Comparison of ENCODE assay signal across 1 cellular context in the genomic region with DNA sequence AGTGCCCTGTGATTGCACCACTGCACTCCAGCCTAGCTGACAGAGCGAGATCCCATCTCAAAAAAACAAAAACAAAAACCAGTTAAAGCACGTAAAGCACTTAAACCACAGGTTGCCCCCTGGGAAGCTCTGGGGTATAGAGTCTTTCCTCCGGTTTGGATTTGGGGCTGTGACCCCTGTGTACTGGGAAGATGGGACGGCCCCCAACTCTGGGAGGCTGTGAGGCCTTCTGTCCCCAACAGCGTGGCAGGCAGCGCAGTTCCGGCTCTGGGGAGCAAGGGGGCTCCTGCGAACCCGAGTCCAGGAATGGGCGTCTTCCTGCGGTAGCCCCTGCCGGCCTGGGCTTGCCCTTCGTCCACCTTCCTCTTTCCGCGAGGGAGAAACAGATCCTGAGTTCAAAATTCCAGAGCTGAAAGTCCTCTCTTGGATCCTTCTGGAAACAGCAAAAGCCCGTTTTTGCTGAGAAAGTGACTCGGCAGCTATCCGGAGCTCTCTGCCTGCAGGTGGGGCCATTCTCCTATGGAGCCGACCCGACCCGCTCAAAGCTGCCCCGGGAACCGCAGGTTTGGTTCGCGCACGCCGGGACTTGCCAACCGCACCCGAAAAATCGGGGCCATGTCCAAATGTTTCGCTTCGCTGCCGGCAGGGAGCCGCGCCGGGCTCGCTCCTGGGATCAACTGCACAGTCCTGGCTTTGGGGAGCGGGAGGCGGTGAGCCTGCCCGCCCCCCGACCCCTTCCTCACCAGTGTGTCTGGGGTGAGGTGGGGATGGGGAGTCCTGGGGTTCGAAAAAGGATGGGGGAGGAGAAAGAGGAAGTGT.
A peak's percentile ranks its signal among the peaks of the same experiment; 100 is the strongest.
TF ChIP-seq lines count a peak whose summit lies in the region.

No MANE protein-coding gene starts in this region.

TF ChIP-seq in K562, 482 proteins besides CTCF, POLR2A, EP300 and RAD21 (continued from another document and continues in another):
- TF ChIP-seq TAF1 (IDR thresholded peaks at IDR 0.05; ENCODE audit: control insufficient read depth, extremely low read depth, insufficient read depth, low read length, severe bottlenecking) (peak; percentile 27), EP400 (IDR thresholded peaks at IDR 0.05) (peak; percentile 65; the same call in 1 of the 2 replicates), SAFB2 (IDR thresholded peaks at IDR 0.05; ENCODE audit: borderline replicate concordance, low read depth, low read length, severe bottlenecking) (no peak), SREBF1 (IDR thresholded peaks at IDR 0.05; ENCODE audit: borderline replicate concordance, low read depth, low read length) (no peak), TARDBP (IDR thresholded peaks at IDR 0.05) (no peak), ZBED1 (IDR thresholded peaks at IDR 0.05) (no peak), FOXK2 (conservative IDR thresholded peaks at IDR 0.05 in 1 of 2, IDR thresholded peaks at IDR 0.05 in 1 of 2; ENCODE audit: low read depth in 2 of 2) (no peak), HIVEP1 (CRISPR knock-in tag; IDR thresholded peaks at IDR 0.05) (no peak), FOXA3 (CRISPR knock-in tag; conservative IDR thresholded peaks at IDR 0.05 in 1 of 2, IDR thresholded peaks at IDR 0.05 in 1 of 2) (no peak), TFAM (CRISPR knock-in tag; conservative IDR thresholded peaks at IDR 0.05) (no peak), KDM1A (IDR thresholded peaks at IDR 0.05) (no peak), ZNF445 (CRISPR knock-in tag; IDR thresholded peaks at IDR 0.05; ENCODE audit: low read depth) (no peak), PHF8 (IDR thresholded peaks at IDR 0.05; ENCODE audit: borderline replicate concordance, low read length) (peak; percentile 39; the same call in 1 of the 2 replicates), MAFG (tag; conservative IDR thresholded peaks at IDR 0.05) (0 out of 2 replicates have a peak, but pooled peaks have one; percentile 46), NCOA6 (IDR thresholded peaks at IDR 0.05) (no peak), TCF3 (CRISPR knock-in tag; IDR thresholded peaks at IDR 0.05) (0 out of 2 replicates have a peak, but pooled peaks have one; percentile 14), NBN (IDR thresholded peaks at IDR 0.05; ENCODE audit: low read depth) (no peak), BMI1 (IDR thresholded peaks at IDR 0.05; ENCODE audit: low read length) (no peak), GABPB1 (CRISPR knock-in tag; IDR thresholded peaks at IDR 0.05) (peak; percentile 62), MTF1 (CRISPR knock-in tag; IDR thresholded peaks at IDR 0.05; ENCODE audit: borderline replicate concordance) (no peak), ZNF583 (CRISPR knock-in tag; IDR thresholded peaks at IDR 0.05) (no peak), ETV1 (tag; conservative IDR thresholded peaks at IDR 0.05; ENCODE audit: low read depth) (peak; percentile 61; the same call in 1 of the 2 replicates), KAT8 (IDR thresholded peaks at IDR 0.05; ENCODE audit: low read depth) (no peak), GATAD2A (IDR thresholded peaks at IDR 0.05) (peak; percentile 36; the same call in 1 of the 2 replicates), ZNF561 (CRISPR knock-in tag; conservative IDR thresholded peaks at IDR 0.05) (no peak), MAFF (IDR thresholded peaks at IDR 0.05; ENCODE audit: low read length) (no peak), ZKSCAN8 (CRISPR knock-in tag; IDR thresholded peaks at IDR 0.05) (no peak), TRIM28 (IDR thresholded peaks at IDR 0.05) (no peak), NCOA1 (IDR thresholded peaks at IDR 0.05; ENCODE audit: low read depth) (no peak), KLF6 (CRISPR knock-in tag; IDR thresholded peaks at IDR 0.05; ENCODE audit: borderline replicate concordance) (0 out of 2 replicates have a peak, but pooled peaks have one; percentile 37), HNRNPL (IDR thresholded peaks at IDR 0.05; ENCODE audit: low read depth, low read length) (no peak), COPS2 (conservative IDR thresholded peaks at IDR 0.05) (no peak), XRCC4 (IDR thresholded peaks at IDR 0.05; ENCODE audit: extremely low read depth, insufficient read depth, insufficient read length) (no peak), ETV6 (IDR thresholded peaks at IDR 0.05; ENCODE audit: borderline replicate concordance in 1 of 2, low read depth in 2 of 2, low read length in 1 of 2) (no peak), ETV6 (CRISPR knock-in tag; IDR thresholded peaks at IDR 0.05; ENCODE audit: borderline replicate concordance) (no peak), NR4A1 (CRISPR knock-in tag; IDR thresholded peaks at IDR 0.05) (0 out of 2 replicates have a peak, but pooled peaks have one; percentile 12), NR4A1 (tag; IDR thresholded peaks at IDR 0.05) (peak; percentile 51; the same call in 1 of the 2 replicates), NONO (IDR thresholded peaks at IDR 0.05; ENCODE audit: low read depth in 2 of 2, low read length in 1 of 2) (0 out of 4 replicates have a peak, but pooled peaks of 1 of the 2 experiments have one; percentile 54)
- TF ChIP-seq, protein P1, sequence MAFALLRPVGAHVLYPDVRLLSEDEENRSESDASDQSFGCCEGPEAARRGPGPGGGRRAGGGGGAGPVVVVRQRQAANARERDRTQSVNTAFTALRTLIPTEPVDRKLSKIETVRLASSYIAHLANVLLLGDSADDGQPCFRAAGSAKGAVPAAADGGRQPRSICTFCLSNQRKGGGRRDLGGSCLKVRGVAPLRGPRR (CRISPR knock-in tag; IDR thresholded peaks at IDR 0.05) = no peak
- TF ChIP-seq, protein P2, sequence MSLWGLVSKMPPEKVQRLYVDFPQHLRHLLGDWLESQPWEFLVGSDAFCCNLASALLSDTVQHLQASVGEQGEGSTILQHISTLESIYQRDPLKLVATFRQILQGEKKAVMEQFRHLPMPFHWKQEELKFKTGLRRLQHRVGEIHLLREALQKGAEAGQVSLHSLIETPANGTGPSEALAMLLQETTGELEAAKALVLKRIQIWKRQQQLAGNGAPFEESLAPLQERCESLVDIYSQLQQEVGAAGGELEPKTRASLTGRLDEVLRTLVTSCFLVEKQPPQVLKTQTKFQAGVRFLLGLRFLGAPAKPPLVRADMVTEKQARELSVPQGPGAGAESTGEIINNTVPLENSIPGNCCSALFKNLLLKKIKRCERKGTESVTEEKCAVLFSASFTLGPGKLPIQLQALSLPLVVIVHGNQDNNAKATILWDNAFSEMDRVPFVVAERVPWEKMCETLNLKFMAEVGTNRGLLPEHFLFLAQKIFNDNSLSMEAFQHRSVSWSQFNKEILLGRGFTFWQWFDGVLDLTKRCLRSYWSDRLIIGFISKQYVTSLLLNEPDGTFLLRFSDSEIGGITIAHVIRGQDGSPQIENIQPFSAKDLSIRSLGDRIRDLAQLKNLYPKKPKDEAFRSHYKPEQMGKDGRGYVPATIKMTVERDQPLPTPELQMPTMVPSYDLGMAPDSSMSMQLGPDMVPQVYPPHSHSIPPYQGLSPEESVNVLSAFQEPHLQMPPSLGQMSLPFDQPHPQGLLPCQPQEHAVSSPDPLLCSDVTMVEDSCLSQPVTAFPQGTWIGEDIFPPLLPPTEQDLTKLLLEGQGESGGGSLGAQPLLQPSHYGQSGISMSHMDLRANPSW (CRISPR knock-in tag; IDR thresholded peaks at IDR 0.05) = 0 out of 2 replicates have a peak, but pooled peaks have one; percentile 29
- TF ChIP-seq, protein P3, sequence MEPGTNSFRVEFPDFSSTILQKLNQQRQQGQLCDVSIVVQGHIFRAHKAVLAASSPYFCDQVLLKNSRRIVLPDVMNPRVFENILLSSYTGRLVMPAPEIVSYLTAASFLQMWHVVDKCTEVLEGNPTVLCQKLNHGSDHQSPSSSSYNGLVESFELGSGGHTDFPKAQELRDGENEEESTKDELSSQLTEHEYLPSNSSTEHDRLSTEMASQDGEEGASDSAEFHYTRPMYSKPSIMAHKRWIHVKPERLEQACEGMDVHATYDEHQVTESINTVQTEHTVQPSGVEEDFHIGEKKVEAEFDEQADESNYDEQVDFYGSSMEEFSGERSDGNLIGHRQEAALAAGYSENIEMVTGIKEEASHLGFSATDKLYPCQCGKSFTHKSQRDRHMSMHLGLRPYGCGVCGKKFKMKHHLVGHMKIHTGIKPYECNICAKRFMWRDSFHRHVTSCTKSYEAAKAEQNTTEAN (CRISPR knock-in tag; IDR thresholded peaks at IDR 0.05) = no peak
- TF ChIP-seq, protein P4, sequence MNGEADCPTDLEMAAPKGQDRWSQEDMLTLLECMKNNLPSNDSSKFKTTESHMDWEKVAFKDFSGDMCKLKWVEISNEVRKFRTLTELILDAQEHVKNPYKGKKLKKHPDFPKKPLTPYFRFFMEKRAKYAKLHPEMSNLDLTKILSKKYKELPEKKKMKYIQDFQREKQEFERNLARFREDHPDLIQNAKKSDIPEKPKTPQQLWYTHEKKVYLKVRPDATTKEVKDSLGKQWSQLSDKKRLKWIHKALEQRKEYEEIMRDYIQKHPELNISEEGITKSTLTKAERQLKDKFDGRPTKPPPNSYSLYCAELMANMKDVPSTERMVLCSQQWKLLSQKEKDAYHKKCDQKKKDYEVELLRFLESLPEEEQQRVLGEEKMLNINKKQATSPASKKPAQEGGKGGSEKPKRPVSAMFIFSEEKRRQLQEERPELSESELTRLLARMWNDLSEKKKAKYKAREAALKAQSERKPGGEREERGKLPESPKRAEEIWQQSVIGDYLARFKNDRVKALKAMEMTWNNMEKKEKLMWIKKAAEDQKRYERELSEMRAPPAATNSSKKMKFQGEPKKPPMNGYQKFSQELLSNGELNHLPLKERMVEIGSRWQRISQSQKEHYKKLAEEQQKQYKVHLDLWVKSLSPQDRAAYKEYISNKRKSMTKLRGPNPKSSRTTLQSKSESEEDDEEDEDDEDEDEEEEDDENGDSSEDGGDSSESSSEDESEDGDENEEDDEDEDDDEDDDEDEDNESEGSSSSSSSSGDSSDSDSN (IDR thresholded peaks at IDR 0.05; ENCODE audit: borderline replicate concordance in 1 of 2, low read depth in 2 of 2, low read length in 2 of 2) = peak; percentile 72 to 94; a peak in 3 of 4 replicates
- TF ChIP-seq, protein P5, sequence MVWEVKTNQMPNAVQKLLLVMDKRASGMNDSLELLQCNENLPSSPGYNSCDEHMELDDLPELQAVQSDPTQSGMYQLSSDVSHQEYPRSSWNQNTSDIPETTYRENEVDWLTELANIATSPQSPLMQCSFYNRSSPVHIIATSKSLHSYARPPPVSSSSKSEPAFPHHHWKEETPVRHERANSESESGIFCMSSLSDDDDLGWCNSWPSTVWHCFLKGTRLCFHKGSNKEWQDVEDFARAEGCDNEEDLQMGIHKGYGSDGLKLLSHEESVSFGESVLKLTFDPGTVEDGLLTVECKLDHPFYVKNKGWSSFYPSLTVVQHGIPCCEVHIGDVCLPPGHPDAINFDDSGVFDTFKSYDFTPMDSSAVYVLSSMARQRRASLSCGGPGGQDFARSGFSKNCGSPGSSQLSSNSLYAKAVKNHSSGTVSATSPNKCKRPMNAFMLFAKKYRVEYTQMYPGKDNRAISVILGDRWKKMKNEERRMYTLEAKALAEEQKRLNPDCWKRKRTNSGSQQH (CRISPR knock-in tag; IDR thresholded peaks at IDR 0.05) = no peak
- TF ChIP-seq, protein P6, sequence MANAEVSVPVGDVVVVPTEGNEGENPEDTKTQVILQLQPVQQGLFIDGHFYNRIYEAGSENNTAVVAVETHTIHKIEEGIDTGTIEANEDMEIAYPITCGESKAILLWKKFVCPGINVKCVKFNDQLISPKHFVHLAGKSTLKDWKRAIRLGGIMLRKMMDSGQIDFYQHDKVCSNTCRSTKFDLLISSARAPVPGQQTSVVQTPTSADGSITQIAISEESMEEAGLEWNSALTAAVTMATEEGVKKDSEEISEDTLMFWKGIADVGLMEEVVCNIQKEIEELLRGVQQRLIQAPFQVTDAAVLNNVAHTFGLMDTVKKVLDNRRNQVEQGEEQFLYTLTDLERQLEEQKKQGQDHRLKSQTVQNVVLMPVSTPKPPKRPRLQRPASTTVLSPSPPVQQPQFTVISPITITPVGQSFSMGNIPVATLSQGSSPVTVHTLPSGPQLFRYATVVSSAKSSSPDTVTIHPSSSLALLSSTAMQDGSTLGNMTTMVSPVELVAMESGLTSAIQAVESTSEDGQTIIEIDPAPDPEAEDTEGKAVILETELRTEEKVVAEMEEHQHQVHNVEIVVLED (CRISPR knock-in tag; IDR thresholded peaks at IDR 0.05) = no peak
- TF ChIP-seq, protein P7, sequence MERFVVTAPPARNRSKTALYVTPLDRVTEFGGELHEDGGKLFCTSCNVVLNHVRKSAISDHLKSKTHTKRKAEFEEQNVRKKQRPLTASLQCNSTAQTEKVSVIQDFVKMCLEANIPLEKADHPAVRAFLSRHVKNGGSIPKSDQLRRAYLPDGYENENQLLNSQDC (CRISPR knock-in tag; IDR thresholded peaks at IDR 0.05) = no peak
- TF ChIP-seq, protein P8, sequence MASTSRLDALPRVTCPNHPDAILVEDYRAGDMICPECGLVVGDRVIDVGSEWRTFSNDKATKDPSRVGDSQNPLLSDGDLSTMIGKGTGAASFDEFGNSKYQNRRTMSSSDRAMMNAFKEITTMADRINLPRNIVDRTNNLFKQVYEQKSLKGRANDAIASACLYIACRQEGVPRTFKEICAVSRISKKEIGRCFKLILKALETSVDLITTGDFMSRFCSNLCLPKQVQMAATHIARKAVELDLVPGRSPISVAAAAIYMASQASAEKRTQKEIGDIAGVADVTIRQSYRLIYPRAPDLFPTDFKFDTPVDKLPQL (IDR thresholded peaks at IDR 0.05; ENCODE audit: extremely low read depth, insufficient read length) = no peak
- TF ChIP-seq, protein P9, sequence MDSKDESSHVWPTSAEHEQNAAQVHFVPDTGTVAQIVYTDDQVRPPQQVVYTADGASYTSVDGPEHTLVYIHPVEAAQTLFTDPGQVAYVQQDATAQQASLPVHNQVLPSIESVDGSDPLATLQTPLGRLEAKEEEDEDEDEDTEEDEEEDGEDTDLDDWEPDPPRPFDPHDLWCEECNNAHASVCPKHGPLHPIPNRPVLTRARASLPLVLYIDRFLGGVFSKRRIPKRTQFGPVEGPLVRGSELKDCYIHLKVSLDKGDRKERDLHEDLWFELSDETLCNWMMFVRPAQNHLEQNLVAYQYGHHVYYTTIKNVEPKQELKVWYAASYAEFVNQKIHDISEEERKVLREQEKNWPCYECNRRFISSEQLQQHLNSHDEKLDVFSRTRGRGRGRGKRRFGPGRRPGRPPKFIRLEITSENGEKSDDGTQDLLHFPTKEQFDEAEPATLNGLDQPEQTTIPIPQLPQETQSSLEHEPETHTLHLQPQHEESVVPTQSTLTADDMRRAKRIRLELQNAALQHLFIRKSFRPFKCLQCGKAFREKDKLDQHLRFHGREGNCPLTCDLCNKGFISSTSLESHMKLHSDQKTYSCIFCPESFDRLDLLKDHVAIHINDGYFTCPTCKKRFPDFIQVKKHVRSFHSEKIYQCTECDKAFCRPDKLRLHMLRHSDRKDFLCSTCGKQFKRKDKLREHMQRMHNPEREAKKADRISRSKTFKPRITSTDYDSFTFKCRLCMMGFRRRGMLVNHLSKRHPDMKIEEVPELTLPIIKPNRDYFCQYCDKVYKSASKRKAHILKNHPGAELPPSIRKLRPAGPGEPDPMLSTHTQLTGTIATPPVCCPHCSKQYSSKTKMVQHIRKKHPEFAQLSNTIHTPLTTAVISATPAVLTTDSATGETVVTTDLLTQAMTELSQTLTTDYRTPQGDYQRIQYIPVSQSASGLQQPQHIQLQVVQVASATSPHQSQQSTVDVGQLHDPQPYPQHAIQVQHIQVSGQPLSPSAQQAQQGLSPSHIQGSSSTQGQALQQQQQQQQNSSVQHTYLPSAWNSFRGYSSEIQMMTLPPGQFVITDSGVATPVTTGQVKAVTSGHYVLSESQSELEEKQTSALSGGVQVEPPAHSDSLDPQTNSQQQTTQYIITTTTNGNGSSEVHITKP (IDR thresholded peaks at IDR 0.05; ENCODE audit: partially characterized antibody) = peak; percentile 55
